Comparison of ENCODE assay signal across 15 cellular contexts in the genomic region with DNA sequence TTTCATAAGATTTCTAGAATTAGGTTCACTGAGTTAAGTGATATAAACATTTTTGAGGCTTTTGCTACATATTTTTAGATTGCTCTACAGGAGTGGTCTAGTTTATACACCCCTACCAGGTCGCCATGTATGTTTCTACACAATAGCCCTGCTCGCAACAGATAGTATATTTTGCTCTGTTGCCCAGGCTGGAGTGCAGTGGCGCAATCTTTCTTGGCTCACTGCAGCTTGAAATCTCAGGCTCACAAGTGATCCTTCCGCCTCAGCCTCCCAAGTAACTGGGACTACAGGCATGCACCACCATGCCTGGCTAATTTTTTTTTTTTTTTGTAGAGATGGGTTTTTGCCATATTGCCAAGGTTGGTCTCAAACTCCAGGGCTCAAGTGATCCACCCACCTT. TPM values are rescaled to one million over a fixed set of nuclear protein-coding genes. Genes with fewer than 3 reads are reported as not detected.
A peak's percentile ranks its signal among the peaks of the same experiment; 100 is the strongest.
DNase-seq lines count a peak whose midpoint lies in the region; ATAC-seq and TF ChIP-seq lines count a peak whose summit lies in the region.
"Had no signal": no experiment of that assay in that cellular context is flagged by ENCODE, and none has a peak within 500 bp of the region (broad histone marks: within the 10 kb centered on the region; RNA-seq: fewer than 3 reads in every experiment).

No MANE protein-coding gene starts in this region.

- H3K36me3 Mint-ChIP-seq in MCF 10A (ENCODE audit: insufficient read depth, unreplicated experiment): no peaks in the 10 kb centered on the region
- no peaks in the 10 kb centered on the region for H3K36me3 Mint-ChIP-seq in T-cell
- H3K36me3 Mint-ChIP-seq: CD4-positive, CD25-positive, alpha-beta regulatory T cell had no signal

- WGBS in esophagus squamous epithelium, 2 donors: 60 to 62% methylated on average over 4 of the region's 4 CpGs

- CTCF ChIA-PET in MCF 10A (lab: Yijun Ruan, JAX) (interaction anchor here (1.4 kb wide), 1 partner anchor 138 kb away, joined by 6 read pairs; no protein-coding TSS in a partner anchor), T-cell (lab: Charles Lee) (interaction anchor here in 1 of 2 donors (0.7 kb wide), 1 partner anchor 974 kb away, joined by 4 read pairs; no protein-coding TSS in a partner anchor)

- no peak for TF ChIP-seq POLR2A in breast epithelium (IDR thresholded peaks at IDR 0.05)
- TF ChIP-seq POLR2A in esophagus squamous epithelium (IDR thresholded peaks at IDR 0.05): no peak

- H3K4me3 Mint-ChIP-seq in MCF 10A (ENCODE audit: unreplicated experiment) (no peak overlapping the region), T-cell (no peak overlapping the region)
- H3K4me3 Mint-ChIP-seq: CD4-positive, CD25-positive, alpha-beta regulatory T cell had no signal

- H3K4me3 ChIP-seq in breast epithelium: no peak overlapping the region
- no peak overlapping the region for H3K4me3 ChIP-seq in esophagus squamous epithelium
- H3K4me3 ChIP-seq: GM23248, PC-9 had no signal

- H3K27ac Mint-ChIP-seq in MCF 10A (ENCODE audit: low read depth, unreplicated experiment): no peak overlapping the region
- H3K27ac Mint-ChIP-seq in T-cell: no peak overlapping the region
- H3K27ac Mint-ChIP-seq: CD4-positive, CD25-positive, alpha-beta regulatory T cell had no signal

- no TSS peak for BruUV-seq in MCF 10A (replicated peaks; lab: Mats Ljungman, UMichigan)

- H3K27me3 Mint-ChIP-seq in MCF 10A (ENCODE audit: insufficient read depth, unreplicated experiment): no peaks in the 10 kb centered on the region
- peaks cover 0 to 4% of the 10 kb centered on the region in 2 donors for H3K27me3 Mint-ChIP-seq in T-cell
- H3K27me3 Mint-ChIP-seq: CD4-positive, CD25-positive, alpha-beta regulatory T cell had no signal

- H3K4me1 ChIP-seq in breast epithelium (no peaks in the 10 kb centered on the region), esophagus squamous epithelium (peaks cover 7 to 69% (median 13%) of the 10 kb centered on the region in 3 donors)

- ATAC-seq in T-cell (replicated peaks in 1 of 4): no peak
- ATAC-seq: HCT116 had no signal

- H3K9me3 ChIP-seq in breast epithelium (no peaks in the 10 kb centered on the region), esophagus squamous epithelium (no peaks in the 10 kb centered on the region)
- H3K9me3 ChIP-seq: SK-N-SH had no signal

- H3K36me3 ChIP-seq in breast epithelium: no peaks in the 10 kb centered on the region
- no peaks in the 10 kb centered on the region for H3K36me3 ChIP-seq in esophagus squamous epithelium

- H3K4me1 Mint-ChIP-seq in MCF 10A (ENCODE audit: insufficient read depth, unreplicated experiment) (peaks cover 20% of the 10 kb centered on the region), T-cell (peaks cover 9 to 13% (median 11%) of the 10 kb centered on the region in 3 donors)

- TF ChIP-seq CTCF in MCF 10A (IDR thresholded peaks at IDR 0.05; ENCODE audit: unreplicated experiment) (no peak), breast epithelium (IDR thresholded peaks at IDR 0.05) (no peak), esophagus squamous epithelium (IDR thresholded peaks at IDR 0.05) (no peak)

- H3K27ac ChIP-seq in breast epithelium (no peak overlapping the region), esophagus squamous epithelium (peak overlapping the region in 3 of 4 donors; percentile 57 to 82 (median 64))
- H3K27ac ChIP-seq: GM23248, PC-9 had no signal

- DNase-seq in MCF 10A (ENCODE audit: unreplicated experiment) (peak; percentile 23), breast epithelium (ENCODE audit: low spot score in 2 of 2) (no peak), NCI-H69 (lab: John Stamatoyannopoulos, UW) (peak; percentile 46), esophagus squamous epithelium (lab: John Stamatoyannopoulos, UW) (no peak), COLO668 (lab: John Stamatoyannopoulos, UW; ENCODE audit: unreplicated experiment) (no peak), T-cell (no peak), NCI-H526 (lab: John Stamatoyannopoulos, UW) (no peak)
- DNase-seq: Calu3; CD4-positive, CD25-positive, alpha-beta regulatory T cell; DMS79 treated with DMSO at 0.1 percent for 48 hours; GM23248; NCI-H1930; SK-N-SH had no signal

- H3K9me3 Mint-ChIP-seq in MCF 10A (ENCODE audit: unreplicated experiment) (no peaks in the 10 kb centered on the region), T-cell (no peaks in the 10 kb centered on the region)

- H3K27me3 ChIP-seq in breast epithelium (no peaks in the 10 kb centered on the region), esophagus squamous epithelium (no peaks in the 10 kb centered on the region)

- POLR2A ChIA-PET in MCF 10A (lab: Yijun Ruan, JAX): interaction anchor here (0.6 to 3.0 kb wide), 3 partner anchors 10 to 137 kb away, joined by 3 to 12 read pairs (median 4); a partner anchor contains a TSS
- POLR2A ChIA-PET in T-cell (lab: Charles Lee): no interaction called here

- intact Hi-C loops in MCF 10A (cut with micrococcal nuclease) (no loop called here), breast epithelium (cut with DNase I; ENCODE audit: low total_unique reads) (no loop called here), esophagus squamous epithelium (cut with DNase I) (no loop called here)

RNA-seq across cellular contexts. Expression of a gene that starts 10.4 kb away (rescaled TPM):
- total RNA-seq in MCF 10A (2022): 7.1 and 7.9 TPM in 2 replicates
- total RNA-seq in breast epithelium: 1 to 10 TPM; 6.9 to 7.9 (median 6.9) TPM
- 10 to 100 TPM in 1 of 4 donors, 1 to 10 TPM in 3; 6.6 to 10.9 (median 7.2) TPM for total RNA-seq in esophagus squamous epithelium
- 1 to 10 TPM in 3 of 5 donors, under 1 TPM in 2; 0.70 to 2.1 (median 1.1) TPM for total RNA-seq in T-cell

Comparison
In these comparisons a context has a peak if more than half of its experiments do, and no peak if none do; other contexts are left out.
1. DNase-seq: peak in MCF 10A (single experiment) and NCI-H69 (single experiment); none in breast epithelium (0 of 2), esophagus squamous epithelium (single experiment), COLO668 (single experiment), T-cell (0 of 34) and NCI-H526 (0 of 2).
2. H3K27ac ChIP-seq: peak in esophagus squamous epithelium (3 of 4); none in breast epithelium (0 of 2).